ENCODE assay signal across 8 cellular contexts in the genomic region with DNA sequence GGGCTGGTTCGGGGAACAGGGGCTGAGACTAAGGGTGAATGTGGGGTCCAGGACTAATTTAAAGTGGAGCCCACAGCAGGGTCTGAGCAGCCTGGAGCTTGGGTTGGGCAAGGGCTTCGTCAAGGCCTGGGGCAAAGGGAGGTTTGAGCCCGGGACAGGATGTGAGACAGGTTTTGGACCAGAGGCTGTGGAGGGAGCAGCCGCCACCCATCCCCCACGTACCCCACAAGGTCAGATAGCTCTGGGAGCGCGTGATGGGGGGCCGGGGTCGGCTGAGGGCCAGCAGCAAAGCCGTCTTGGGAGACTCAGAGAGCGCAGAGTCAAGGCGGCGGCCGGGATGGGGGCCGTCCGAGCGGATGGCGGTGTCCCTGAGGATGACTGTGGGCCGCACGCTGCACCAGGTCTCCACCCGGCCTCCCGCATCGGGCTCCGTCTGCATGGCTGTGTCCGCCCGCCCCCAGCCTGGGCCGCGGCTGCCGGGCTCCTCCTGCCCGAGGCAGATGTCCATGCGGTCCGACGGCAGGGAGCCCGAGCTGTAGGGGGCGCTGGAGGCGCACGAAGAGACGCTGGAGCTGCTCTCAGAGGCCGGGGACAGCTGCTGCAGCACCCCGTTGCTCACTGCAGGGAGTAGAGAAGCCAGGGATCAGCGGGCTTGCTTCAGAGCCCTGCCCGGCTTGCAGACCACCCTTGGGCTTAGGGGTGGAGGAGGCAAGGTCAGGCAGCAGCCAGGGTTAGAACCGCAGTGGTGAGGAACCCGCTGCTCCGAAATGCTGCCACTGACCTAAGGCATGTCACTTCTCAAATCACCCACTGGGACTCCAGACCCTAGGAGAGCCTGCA. TPM values are rescaled to one million over a fixed set of nuclear protein-coding genes. Genes with fewer than 3 reads are reported as not detected.
DNase-seq lines count a peak whose midpoint lies in the region; ATAC-seq lines count a peak whose summit lies in the region.

No MANE protein-coding gene starts in this region.

- no peak for ATAC-seq in GM19467 (IDR thresholded peaks at IDR 0.05; ENCODE audit: unreplicated experiment)

- H3K27ac ChIP-seq in GM23248, result no peak overlapping the region
- H3K27ac ChIP-seq in effector memory CD4-positive, alpha-beta T cell (ENCODE audit: insufficient read depth, low read length, poor library complexity, severe bottlenecking), result no peak overlapping the region

- H2AFZ ChIP-seq in GM23248, result no peak overlapping the region

- H3K36me3 ChIP-seq in GM23248 (ENCODE audit: low read depth), result no peaks in the 10 kb centered on the region
- H3K36me3 ChIP-seq in effector memory CD4-positive, alpha-beta T cell (ENCODE audit: control insufficient read depth, insufficient read depth, low read length), result no peaks in the 10 kb centered on the region

- no peak overlapping the region for H3K4me2 ChIP-seq in GM23248 (ENCODE audit: unreplicated experiment)

- H3K9ac ChIP-seq in GM23248, result no peak overlapping the region

- H3K79me2 ChIP-seq in GM23248 (ENCODE audit: insufficient read depth), result no peaks in the 10 kb centered on the region

- DNase-seq in Ammon's horn (ENCODE audit: low spot score) (peak; percentile 88), GM23248 (peak; percentile 93), NCI-H774 (lab: John Stamatoyannopoulos, UW) (peak; percentile 41), medulla oblongata (ENCODE audit: extremely low spot score) (peak; percentile 85)
- peak; percentile 89 for DNase-seq in activated CD8-positive, alpha-beta memory T cell treated with anti-CD3 and anti-CD28 coated beads for 24 hours
- DNase-seq in effector memory CD4-positive, alpha-beta T cell, result peak; percentile 32 to 47 (median 46)
- peak; percentile 68 to 74 for DNase-seq in stimulated activated CD8-positive, alpha-beta memory T cell treated with anti-CD3 and anti-CD28 coated beads, Interleukin-15, amount 100 ng/mL, for 48 hours (ENCODE audit: low read depth in 2 of 2)

- H3K9me2 ChIP-seq in GM23248 (ENCODE audit: insufficient read depth), result no peaks in the 10 kb centered on the region

- no peaks in the 10 kb centered on the region for H4K20me1 ChIP-seq in GM23248 (ENCODE audit: insufficient read depth)

- peaks cover 6% of the 10 kb centered on the region for H3K4me1 ChIP-seq in GM23248 (ENCODE audit: insufficient read depth)
- peaks cover 3% of the 10 kb centered on the region for H3K4me1 ChIP-seq in effector memory CD4-positive, alpha-beta T cell (ENCODE audit: control insufficient read depth, insufficient read depth, low read length, poor library complexity, severe bottlenecking)

- in situ Hi-C loops in GM23248 (cut with MboI), result no loop called here

- H3K27me3 ChIP-seq in GM23248 (replicated peaks; ENCODE audit: insufficient read depth), result no peaks in the 10 kb centered on the region
- peaks cover 2% of the 10 kb centered on the region for H3K27me3 ChIP-seq in effector memory CD4-positive, alpha-beta T cell (replicated peaks; ENCODE audit: control insufficient read depth, insufficient read depth, low read length, poor library complexity, severe bottlenecking)

- H3K4me3 ChIP-seq in GM23248, result no peak overlapping the region
- no peak overlapping the region for H3K4me3 ChIP-seq in effector memory CD4-positive, alpha-beta T cell (ENCODE audit: insufficient read depth, low read depth, low read length, poor library complexity, severe bottlenecking)

- H3F3A ChIP-seq in GM23248 (ENCODE audit: insufficient read depth), result 0 out of 2 replicates have a peak, but pooled peaks cover 7% of the 10 kb centered on the region

- 22 to 35% methylated on average over 27 to 45 of the region's 45 CpGs for WGBS in GM23248 (ENCODE audit: low coverage in 1 of 2, low lambda C conversion rate in 2 of 2, missing lambda C conversion rate in 2 of 2), 2 experiments

- no peaks in the 10 kb centered on the region for H3K9me3 ChIP-seq in GM23248 (ENCODE audit: low read depth)
- H3K9me3 ChIP-seq in effector memory CD4-positive, alpha-beta T cell (ENCODE audit: control insufficient read depth, low read length), result no peaks in the 10 kb centered on the region

RNA-seq across cellular contexts. Expression of a gene that starts 12.1 kb away (rescaled TPM):
- total RNA-seq in GM23248 (2014; rRNA removed; shearing (Covaris generic)), result 0.54 TPM in 1 of 2 replicates, not detected in the other
- 1.1 and 1.8 TPM in 2 replicates for polyA plus RNA-seq in GM23248 (2016; fragmentation: Nextera tagmentation; extraction: Ambion mirVana)

RNA-seq across cellular contexts. Expression of a gene that starts 12.2 kb away (rescaled TPM):
- 79.8 and 103 TPM in 2 replicates for total RNA-seq in GM23248 (2014; rRNA removed; shearing (Covaris generic))
- polyA plus RNA-seq in GM23248 (2016; fragmentation: Nextera tagmentation; extraction: Ambion mirVana), result 58.8 and 61.7 TPM in 2 replicates

RNA-seq across cellular contexts. Expression of a gene that starts 19.2 kb away (rescaled TPM):
- total RNA-seq in GM23248 (2014; rRNA removed; shearing (Covaris generic)), result 95.2 and 113 TPM in 2 replicates
- 51.1 and 54.8 TPM in 2 replicates for polyA plus RNA-seq in GM23248 (2016; fragmentation: Nextera tagmentation; extraction: Ambion mirVana)

RNA-seq across cellular contexts. Expression of a gene that starts 31.5 kb away (rescaled TPM):
- total RNA-seq in GM23248 (2014; rRNA removed; shearing (Covaris generic)), result 3.4 and 4.4 TPM in 2 replicates
- 3.6 and 4.4 TPM in 2 replicates for polyA plus RNA-seq in GM23248 (2016; fragmentation: Nextera tagmentation; extraction: Ambion mirVana)

RNA-seq across cellular contexts. Expression of a gene that starts 31.5 kb away (rescaled TPM):
- 83.5 and 94.1 TPM in 2 replicates for total RNA-seq in GM23248 (2014; rRNA removed; shearing (Covaris generic))
- 145 and 148 TPM in 2 replicates for polyA plus RNA-seq in GM23248 (2016; fragmentation: Nextera tagmentation; extraction: Ambion mirVana)

Comparison
In these comparisons a context has a peak if more than half of its experiments do, and no peak if none do; other contexts are left out.
1. DNase-seq: peak in every context shown above with its lines; median percentile 93 in GM23248; 89 in activated CD8-positive, alpha-beta memory T cell treated with anti-CD3 and anti-CD28 coated beads for 24 hours; 88 in Ammon's horn; 85 in medulla oblongata; 71 in stimulated activated CD8-positive, alpha-beta memory T cell treated with anti-CD3 and anti-CD28 coated beads, Interleukin-15, amount 100 ng/mL, for 48 hours; 46 in effector memory CD4-positive, alpha-beta T cell; 41 in NCI-H774.